In genomic region chr6:19664878-19665715, GRCh38 we compare ENCODE assay signal across 17 cellular contexts.
"Had no signal": no experiment of that assay in that cellular context is flagged by ENCODE, and none has a peak within 500 bp of the region (broad histone marks: within the 10 kb centered on the region; RNA-seq: fewer than 3 reads in every experiment).

No MANE protein-coding gene starts in this region.

- ATAC-seq: activated CD8-positive, alpha-beta T cell treated with anti-CD3 and anti-CD28 coated beads for 36 hours; activated T-cell treated with anti-CD3 and anti-CD28 coated beads, Interleukin-2, amount 50 U/mL, for 4 hours; foreskin keratinocyte; natural killer cell had no signal

- H3K4me3 ChIP-seq: colonic mucosa, esophagus muscularis mucosa, stomach had no signal

- H3K9me3 ChIP-seq: colonic mucosa, esophagus muscularis mucosa, stomach had no signal

- H3K4me3 Mint-ChIP-seq: activated CD8-positive, alpha-beta T cell treated with anti-CD3 and anti-CD28 coated beads for 36 hours; activated naive CD4-positive, alpha-beta T cell treated with anti-CD3 and anti-CD28 coated beads, Interleukin-2, amount 50 U/mL, for 24 hours; activated T-cell treated with anti-CD3 and anti-CD28 coated beads, Interleukin-2, amount 50 U/mL, for 4 hours; natural killer cell had no signal

- FAIRE-seq: TTC549 had no signal

- H3K36me3 ChIP-seq: colonic mucosa, esophagus muscularis mucosa, stomach had no signal

- H3K36me3 Mint-ChIP-seq: activated naive CD4-positive, alpha-beta T cell treated with anti-CD3 and anti-CD28 coated beads, Interleukin-2, amount 50 U/mL, for 24 hours; brain; natural killer cell; WTC11 had no signal

- H3K27me3 ChIP-seq: colonic mucosa, esophagus muscularis mucosa, foreskin keratinocyte, stomach had no signal

- H3K27ac Mint-ChIP-seq: activated CD8-positive, alpha-beta T cell treated with anti-CD3 and anti-CD28 coated beads for 36 hours; activated naive CD4-positive, alpha-beta T cell treated with anti-CD3 and anti-CD28 coated beads, Interleukin-2, amount 50 U/mL, for 24 hours; natural killer cell had no signal

- DNase-seq: activated CD4-positive, alpha-beta T cell treated with anti-CD3 and anti-CD28 coated beads for 4 hours; activated CD8-positive, alpha-beta T cell treated with anti-CD3 and anti-CD28 coated beads for 36 hours; activated effector memory CD4-positive, alpha-beta T cell treated with anti-CD3 and anti-CD28 coated beads, Interleukin-2, amount 50 U/mL, for 16 hours; activated T-cell treated with anti-CD3 and anti-CD28 coated beads, Interleukin-2, amount 50 U/mL, for 4 hours; central memory CD4-positive, alpha-beta T cell; colonic mucosa; foreskin keratinocyte; glutamatergic neuron; mesenchymal stem cell; natural killer cell; stimulated activated CD4-positive, alpha-beta T cell treated with anti-CD3 and anti-CD28 coated beads, Interleukin-1b, Interleukin-23, amount 100 ng/mL, for 48 hours; stomach had no signal

- H3K27ac ChIP-seq: colonic mucosa, esophagus muscularis mucosa, foreskin keratinocyte, stomach had no signal

- H3K27me3 Mint-ChIP-seq: activated CD8-positive, alpha-beta T cell treated with anti-CD3 and anti-CD28 coated beads for 36 hours; brain had no signal

- H3K4me1 ChIP-seq: colonic mucosa, foreskin keratinocyte had no signal

- H3K4me1 Mint-ChIP-seq: activated naive CD4-positive, alpha-beta T cell treated with anti-CD3 and anti-CD28 coated beads, Interleukin-2, amount 50 U/mL, for 24 hours; natural killer cell had no signal

- H3K9me3 Mint-ChIP-seq: activated CD8-positive, alpha-beta T cell treated with anti-CD3 and anti-CD28 coated beads for 36 hours; activated naive CD4-positive, alpha-beta T cell treated with anti-CD3 and anti-CD28 coated beads, Interleukin-2, amount 50 U/mL, for 24 hours; activated T-cell treated with anti-CD3 and anti-CD28 coated beads, Interleukin-2, amount 50 U/mL, for 4 hours; brain; WTC11 had no signal
